Comparison of ENCODE assay signal across 29 cellular contexts in genomic region chr5:67844937-67845336, GRCh38.
"Had no signal": no experiment of that assay in that cellular context is flagged by ENCODE, and none has a peak within 500 bp of the region (broad histone marks: within the 10 kb centered on the region; RNA-seq: fewer than 3 reads in every experiment).

No MANE protein-coding gene starts in this region.

- H3K36me3 Mint-ChIP-seq: immature natural killer cell; naive thymus-derived CD8-positive, alpha-beta T cell; stimulated activated naive B cell treated with anti-CD40 and anti-IgM and Interleukin-4, amounts not matched to agents 10 μg/mL and 1 μg/mL and 100 μg/mL, for 72 hours had no signal

- H3K4me1 ChIP-seq: left lung, lower lobe of right lung, pancreas, prostate gland, suprapubic skin, tibial artery, upper lobe of right lung had no signal

- DNase-seq: hypothalamus; immature natural killer cell; kidney; left colon; left lung; lower lobe of right lung; mammary epithelial cell; mesenchymal stem cell; naive thymus-derived CD8-positive, alpha-beta T cell; nucleus accumbens; pancreas; posterior cingulate gyrus; retina; right cardiac atrium; stimulated activated CD4-positive, alpha-beta T cell treated with anti-CD3 and anti-CD28 coated beads, Interleukin-12 subunit alpha, Interleukin-12 subunit beta, amount 100 ng/mL, for 4 hours; stimulated activated CD4-positive, alpha-beta T cell treated with anti-CD3 and anti-CD28 coated beads, Interleukin-15, amount 100 ng/mL, for 24 hours; stimulated activated CD4-positive, alpha-beta T cell treated with anti-CD3 and anti-CD28 coated beads, Interleukin-2, amount 100 ng/mL, for 24 hours; stimulated activated CD4-positive, alpha-beta T cell treated with anti-CD3 and anti-CD28 coated beads, Interleukin-4, amount 100 ng/mL, for 1 hour; stimulated activated naive B cell treated with anti-CD40 and anti-IgM and Interleukin-4, amounts not matched to agents 10 μg/mL and 1 μg/mL and 100 μg/mL, for 72 hours; stimulated activated naive CD8-positive, alpha-beta T cell treated with anti-CD3 and anti-CD28 coated beads, Interleukin-15, Interleukin-2, amounts not matched to agents 100 U/mL and 50 U/mL, for 24 hours; tibial artery; trophoblast cell; upper lobe of right lung had no signal

- H3K27me3 ChIP-seq: left lung, suprapubic skin, tibial artery, upper lobe of right lung had no signal

- H3K4me3 ChIP-seq: left lung, lower lobe of right lung, pancreas, prostate gland, skin epidermis, suprapubic skin, thoracic aorta, tibial artery, upper lobe of right lung had no signal

- H3K9me3 ChIP-seq: left lung, lower lobe of right lung, pancreas, prostate gland, suprapubic skin, thoracic aorta, tibial artery, upper lobe of right lung had no signal

- ATAC-seq: left colon; left lung; lower lobe of right lung; naive thymus-derived CD8-positive, alpha-beta T cell; pancreas; right cardiac atrium; sciatic nerve; stimulated activated naive B cell treated with anti-CD40 and anti-IgM and Interleukin-4, amounts not matched to agents 10 μg/mL and 1 μg/mL and 100 μg/mL, for 72 hours; stimulated activated naive CD8-positive, alpha-beta T cell treated with anti-CD3 and anti-CD28 coated beads, Interleukin-15, Interleukin-2, amounts not matched to agents 100 U/mL and 50 U/mL, for 24 hours; upper lobe of right lung had no signal

- H3K27ac ChIP-seq: left lung, lower lobe of right lung, pancreas, prostate gland, skin epidermis, suprapubic skin, thoracic aorta, tibial artery, upper lobe of right lung had no signal

- H3K4me3 Mint-ChIP-seq: immature natural killer cell; naive thymus-derived CD8-positive, alpha-beta T cell; nephron; stimulated activated naive B cell treated with anti-CD40 and anti-IgM and Interleukin-4, amounts not matched to agents 10 μg/mL and 1 μg/mL and 100 μg/mL, for 72 hours had no signal

- H3K27ac Mint-ChIP-seq: immature natural killer cell; naive thymus-derived CD8-positive, alpha-beta T cell; nephron; stimulated activated naive B cell treated with anti-CD40 and anti-IgM and Interleukin-4, amounts not matched to agents 10 μg/mL and 1 μg/mL and 100 μg/mL, for 72 hours had no signal

- H3K4me1 Mint-ChIP-seq: immature natural killer cell; naive thymus-derived CD8-positive, alpha-beta T cell; stimulated activated naive B cell treated with anti-CD40 and anti-IgM and Interleukin-4, amounts not matched to agents 10 μg/mL and 1 μg/mL and 100 μg/mL, for 72 hours had no signal

- H3K9me3 Mint-ChIP-seq: stimulated activated naive B cell treated with anti-CD40 and anti-IgM and Interleukin-4, amounts not matched to agents 10 μg/mL and 1 μg/mL and 100 μg/mL, for 72 hours had no signal

- H3K36me3 ChIP-seq: left lung, lower lobe of right lung, pancreas, prostate gland, suprapubic skin, thoracic aorta, tibial artery, upper lobe of right lung had no signal
